1 cellular context compared by ENCODE assay signal in genomic region chr11:134272381-134273316, GRCh38.
TF ChIP-seq lines count a peak whose summit lies in the region.

No MANE protein-coding gene starts in this region.

TF ChIP-seq in HepG2, 621 proteins besides CTCF, POLR2A, EP300 and RAD21 (continued from another document):
- TF ChIP-seq UBTF (CRISPR knock-in tag; IDR thresholded peaks at IDR 0.05) (peak; percentile 32; the same call in 1 of the 2 replicates), TEAD2 (CRISPR knock-in tag; IDR thresholded peaks at IDR 0.05) (no peak), ATF1 (CRISPR knock-in tag; IDR thresholded peaks at IDR 0.05) (no peak), YEATS2 (CRISPR knock-in tag; IDR thresholded peaks at IDR 0.05; ENCODE audit: borderline replicate concordance) (peak; percentile 61; the same call in 1 of the 2 replicates), ZNF530 (CRISPR knock-in tag; IDR thresholded peaks at IDR 0.05; ENCODE audit: low read depth) (no peak), ATF3 (CRISPR knock-in tag; IDR thresholded peaks at IDR 0.05) (no peak), ZBTB21 (CRISPR knock-in tag; IDR thresholded peaks at IDR 0.05) (peak; percentile 83), NRL (CRISPR knock-in tag; IDR thresholded peaks at IDR 0.05; ENCODE audit: borderline replicate concordance) (no peak), ZBTB26 (CRISPR knock-in tag; IDR thresholded peaks at IDR 0.05; ENCODE audit: borderline replicate concordance) (no peak), PHF21A (CRISPR knock-in tag; IDR thresholded peaks at IDR 0.05) (no peak), ZFP62 (CRISPR knock-in tag; IDR thresholded peaks at IDR 0.05) (no peak), U2AF2 (IDR thresholded peaks at IDR 0.05; ENCODE audit: low read depth, low read length) (no peak), ZNF749 (CRISPR knock-in tag; IDR thresholded peaks at IDR 0.05; ENCODE audit: borderline replicate concordance) (no peak), NBN (conservative IDR thresholded peaks at IDR 0.05) (no peak), CCAR2 (optimal IDR thresholded peaks at IDR 0.05; ENCODE audit: low read depth, low read length) (no peak), ZSCAN31 (CRISPR knock-in tag; IDR thresholded peaks at IDR 0.05; ENCODE audit: low read depth) (no peak), ATF2 (CRISPR knock-in tag; IDR thresholded peaks at IDR 0.05) (peak; percentile 83), MYPOP (CRISPR knock-in tag; IDR thresholded peaks at IDR 0.05) (0 out of 2 replicates have a peak, but pooled peaks have one; percentile 39), ZHX1 (CRISPR knock-in tag; IDR thresholded peaks at IDR 0.05; ENCODE audit: low read depth) (no peak)
